Comparison of ENCODE assay signal across 16 cellular contexts in the genomic region with DNA sequence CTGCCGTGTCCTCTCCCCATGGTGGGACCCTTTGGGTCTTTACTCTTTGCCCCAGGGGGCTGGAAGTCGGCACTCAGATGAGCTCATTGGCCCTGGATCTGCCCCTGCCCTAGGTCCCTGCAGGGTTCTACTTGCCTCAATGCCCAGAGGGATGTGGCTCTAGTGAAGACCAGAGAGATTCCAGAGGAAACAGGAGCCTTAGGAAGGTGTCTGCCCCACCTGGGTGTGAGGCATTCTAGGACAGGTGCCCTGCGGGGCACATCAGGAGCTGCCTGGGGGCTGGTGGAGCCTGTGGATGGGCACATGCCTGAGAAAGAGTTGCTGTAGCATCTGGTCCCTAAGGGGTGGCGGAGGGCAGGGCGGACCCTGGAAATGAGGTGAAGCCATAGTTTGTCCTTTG.
"Had no signal": no experiment of that assay in that cellular context is flagged by ENCODE, and none has a peak within 500 bp of the region (broad histone marks: within the 10 kb centered on the region; RNA-seq: fewer than 3 reads in every experiment).

No MANE protein-coding gene starts in this region.

- H3K4me3 Mint-ChIP-seq: activated naive CD8-positive, alpha-beta T cell treated with anti-CD3 and anti-CD28 coated beads, Interleukin-2, amount 10 ng/mL, durations not matched to agents 7 days and 5 days; activated T-cell treated with anti-CD3 and anti-CD28 coated beads, Interleukin-2, amount 50 U/mL, for 72 hours; brain; neural progenitor cell; T-helper 2 cell treated with Interferon-gamma antibody and Interleukin-4, amounts not matched to agents 5 μg/mL and 100 μg/mL, for 36 hours had no signal

- H3K4me1 ChIP-seq: neural progenitor cell, pancreas, testis had no signal

- H3K36me3 Mint-ChIP-seq: activated naive CD8-positive, alpha-beta T cell treated with anti-CD3 and anti-CD28 coated beads, Interleukin-2, amount 10 ng/mL, durations not matched to agents 7 days and 5 days had no signal

- H3K9me3 Mint-ChIP-seq: activated naive CD8-positive, alpha-beta T cell treated with anti-CD3 and anti-CD28 coated beads, Interleukin-2, amount 10 ng/mL, durations not matched to agents 7 days and 5 days; activated T-cell treated with anti-CD3 and anti-CD28 coated beads, Interleukin-2, amount 50 U/mL, for 72 hours; brain; neural progenitor cell; T-helper 2 cell treated with Interferon-gamma antibody and Interleukin-4, amounts not matched to agents 5 μg/mL and 100 μg/mL, for 36 hours had no signal

- H3K4me3 ChIP-seq: gastroesophageal sphincter, heart right ventricle, neural progenitor cell, pancreas, skin epidermis, testis had no signal

- H3K27me3 ChIP-seq: gastroesophageal sphincter, heart right ventricle, neural progenitor cell, pancreas, testis had no signal

- H3K4me1 Mint-ChIP-seq: activated naive CD8-positive, alpha-beta T cell treated with anti-CD3 and anti-CD28 coated beads, Interleukin-2, amount 10 ng/mL, durations not matched to agents 7 days and 5 days; brain; neural progenitor cell had no signal

- H3K27me3 Mint-ChIP-seq: brain had no signal

- H3K27ac Mint-ChIP-seq: activated naive CD8-positive, alpha-beta T cell treated with anti-CD3 and anti-CD28 coated beads, Interleukin-2, amount 10 ng/mL, durations not matched to agents 7 days and 5 days; activated T-cell treated with anti-CD3 and anti-CD28 coated beads, Interleukin-2, amount 50 U/mL, for 72 hours; T-helper 2 cell treated with Interferon-gamma antibody and Interleukin-4, amounts not matched to agents 5 μg/mL and 100 μg/mL, for 36 hours had no signal

- H3K9ac ChIP-seq: neural progenitor cell had no signal

- ATAC-seq: activated T-cell treated with anti-CD3 and anti-CD28 coated beads, Interleukin-2, amount 50 U/mL, for 72 hours; gastroesophageal sphincter; heart right ventricle; pancreas had no signal

- H3K36me3 ChIP-seq: gastroesophageal sphincter, neural progenitor cell, pancreas had no signal

- DNase-seq: activated CD4-positive, alpha-beta T cell treated with anti-CD3 and anti-CD28 coated beads, Interleukin-2, amount 50 U/mL, for 4 hours; activated CD4-positive, CD25-positive, alpha-beta regulatory T cell treated with anti-CD3 and anti-CD28 coated beads, Interleukin-2, amount 50 U/mL, for 72 hours; activated naive CD8-positive, alpha-beta T cell treated with anti-CD3 and anti-CD28 coated beads, Interleukin-2, amount 10 ng/mL, durations not matched to agents 7 days and 5 days; activated T-cell treated with anti-CD3 and anti-CD28 coated beads, Interleukin-2, amount 50 U/mL, for 72 hours; heart right ventricle; mammary epithelial cell; stimulated activated CD4-positive, alpha-beta T cell treated with anti-CD3 and anti-CD28 coated beads, Interleukin-4, amount 100 ng/mL, for 24 hours; stimulated activated naive CD4-positive, alpha-beta T cell treated with Interleukin-2 at 50 U/mL for 16 hours; SW 1271; testis had no signal

- H3K9me3 ChIP-seq: gastroesophageal sphincter, heart right ventricle, pancreas, testis had no signal

- H3K27ac ChIP-seq: gastroesophageal sphincter, heart right ventricle, neural progenitor cell, pancreas, skin epidermis, testis had no signal
